In the genomic region with DNA sequence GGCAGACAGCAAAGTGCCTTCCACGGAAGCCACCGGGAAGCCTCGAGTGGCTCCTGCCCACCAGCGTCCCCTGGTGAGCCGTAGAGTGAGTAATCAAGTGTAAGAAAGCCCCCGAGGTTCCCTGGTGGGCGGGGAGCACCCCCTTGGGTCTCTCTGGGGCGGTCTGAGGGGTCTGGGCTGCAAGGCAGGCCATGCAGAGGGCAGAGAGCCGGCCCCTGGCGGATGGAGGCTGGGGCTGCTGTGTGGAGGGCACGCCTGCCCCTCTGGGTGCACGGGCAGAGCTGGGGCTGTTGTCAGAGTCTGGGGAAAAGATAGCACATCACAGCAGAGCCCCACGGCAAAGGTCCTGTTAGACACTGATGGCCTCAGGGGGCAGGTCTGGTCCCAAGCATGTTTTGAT, we compare ENCODE assay signal across 1 cellular context.
TF ChIP-seq lines count a peak whose summit lies in the region.

No MANE protein-coding gene starts in this region.

TF ChIP-seq in HepG2, 621 proteins besides CTCF, POLR2A, EP300 and RAD21:
- TF ChIP-seq ZNF737 (CRISPR knock-in tag; IDR thresholded peaks at IDR 0.05; ENCODE audit: borderline replicate concordance): no peak
- no peak for TF ChIP-seq ZNF672 (CRISPR knock-in tag; IDR thresholded peaks at IDR 0.05)
